ENCODE assay signal across 9 cellular contexts in the genomic region with DNA sequence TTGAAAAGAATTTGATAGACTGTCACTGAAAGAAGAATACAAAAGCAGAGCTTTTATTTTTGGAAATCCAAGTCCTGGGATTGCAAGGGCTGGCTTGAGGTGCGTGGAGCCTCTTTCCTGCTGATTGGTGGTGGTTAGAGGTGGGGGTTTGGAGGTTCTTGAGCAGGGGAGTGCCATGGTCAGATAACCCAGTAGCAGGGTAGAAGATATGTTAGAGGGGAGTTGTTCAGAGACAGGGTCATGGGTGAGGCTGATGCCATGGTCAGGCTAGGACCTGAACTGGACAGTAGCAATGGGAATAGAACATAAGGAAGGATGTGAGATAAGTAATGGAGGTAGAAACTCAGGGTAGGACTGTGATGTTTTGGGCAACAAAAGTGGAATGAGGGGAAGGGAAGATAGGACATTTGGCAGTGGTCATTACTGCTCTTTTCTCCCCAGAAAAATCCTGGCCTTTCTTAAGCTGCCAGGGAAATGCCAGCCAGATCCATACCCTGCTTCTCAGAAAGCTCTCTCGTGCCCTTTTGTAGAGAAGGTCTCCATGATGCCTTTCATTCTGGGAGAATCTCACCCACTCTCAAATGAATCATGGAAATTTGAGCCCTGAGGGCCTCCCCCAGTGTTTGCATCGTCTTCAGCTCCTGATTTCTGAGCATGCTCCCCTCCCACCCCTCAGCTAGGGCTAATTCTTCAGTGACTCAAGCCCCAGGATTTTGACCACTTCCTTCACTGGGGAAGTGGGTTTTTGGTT. TPM values are rescaled to one million over a fixed set of nuclear protein-coding genes. Genes with fewer than 3 reads are reported as not detected.
A peak's percentile ranks its signal among the peaks of the same experiment; 100 is the strongest.
DNase-seq lines count a peak whose midpoint lies in the region; ATAC-seq and TF ChIP-seq lines count a peak whose summit lies in the region.
"Had no signal": no experiment of that assay in that cellular context is flagged by ENCODE, and none has a peak within 500 bp of the region (broad histone marks: within the 10 kb centered on the region; RNA-seq: fewer than 3 reads in every experiment).

No MANE protein-coding gene starts in this region.

- H3K9me3 Mint-ChIP-seq in activated T-helper 1 cell treated with anti-CD3 and anti-CD28 coated beads, Interleukin-12 subunit alpha, Interleukin-12 subunit beta, Interleukin-2, Interleukin-4 antibody, amounts not matched to agents 30 ng/mL and 10 ng/mL and 1 ng/mL, durations not matched to agents 14 hours and 24 hours and 36 hours = no peaks in the 10 kb centered on the region
- no peaks in the 10 kb centered on the region for H3K9me3 Mint-ChIP-seq in type B pancreatic cell

- WGBS in heart right ventricle, 2 donors = 56 to 68% methylated on average over 3 of the region's 3 CpGs

- H3K36me3 Mint-ChIP-seq in activated T-helper 1 cell treated with anti-CD3 and anti-CD28 coated beads, Interleukin-12 subunit alpha, Interleukin-12 subunit beta, Interleukin-2, Interleukin-4 antibody, amounts not matched to agents 30 ng/mL and 10 ng/mL and 1 ng/mL, durations not matched to agents 14 hours and 24 hours and 36 hours (ENCODE audit: low read depth) = peaks cover 1% of the 10 kb centered on the region
- H3K36me3 Mint-ChIP-seq in type B pancreatic cell = peaks cover 47% of the 10 kb centered on the region

- intact Hi-C loops in heart right ventricle (cut with DNase I) = loop anchor here in 6 of 10 donors (2.0 to 10.0 kb wide), 6 partner anchors 105 to 401 kb away; partner anchors contain the start of gene HEBP1 (in 1 of the 6)
- intact Hi-C loops in left ventricle myocardium superior (cut with micrococcal nuclease) = loop anchor here (5.0 kb wide), 1 partner anchor 219 kb away; no protein-coding TSS in a partner anchor
- intact Hi-C loops in activated T-helper 1 cell treated with anti-CD3 and anti-CD28 coated beads, Interleukin-12 subunit alpha, Interleukin-12 subunit beta, Interleukin-2, Interleukin-4 antibody, amounts not matched to agents 30 ng/mL and 10 ng/mL and 1 ng/mL, durations not matched to agents 14 hours and 24 hours and 36 hours (cut with micrococcal nuclease) = loop anchor here (1.0 kb wide), 2 partner anchors 10 to 33 kb away; partner anchors contain the start of gene EMP1

- H3K27me3 Mint-ChIP-seq in activated T-helper 1 cell treated with anti-CD3 and anti-CD28 coated beads, Interleukin-12 subunit alpha, Interleukin-12 subunit beta, Interleukin-2, Interleukin-4 antibody, amounts not matched to agents 30 ng/mL and 10 ng/mL and 1 ng/mL, durations not matched to agents 14 hours and 24 hours and 36 hours (ENCODE audit: insufficient read depth) = peaks cover 9% of the 10 kb centered on the region
- H3K27me3 Mint-ChIP-seq in type B pancreatic cell = peaks cover 35% of the 10 kb centered on the region

- peak overlapping the region; percentile 19 for H3K4me3 Mint-ChIP-seq in activated T-helper 1 cell treated with anti-CD3 and anti-CD28 coated beads, Interleukin-12 subunit alpha, Interleukin-12 subunit beta, Interleukin-2, Interleukin-4 antibody, amounts not matched to agents 30 ng/mL and 10 ng/mL and 1 ng/mL, durations not matched to agents 14 hours and 24 hours and 36 hours
- H3K4me3 Mint-ChIP-seq in type B pancreatic cell = peak overlapping the region; percentile 51

- no peak overlapping the region for H3K4me3 ChIP-seq in heart right ventricle
- H3K4me3 ChIP-seq: K562 had no signal

- H3K27me3 ChIP-seq in heart right ventricle = no peaks in the 10 kb centered on the region

- peaks cover 27 to 100% (median 95%) of the 10 kb centered on the region in 9 donors for H3K4me1 ChIP-seq in heart right ventricle

- H3K27ac ChIP-seq in heart right ventricle = peak overlapping the region in 9 of 10 donors; percentile 10 to 80 (median 62)

- H3K9me3 ChIP-seq in heart right ventricle = no peaks in the 10 kb centered on the region

- DNase-seq in heart right ventricle (no peak), left ventricle myocardium superior (no peak), islet precursor cell (peak; percentile 97), type B pancreatic cell (ENCODE audit: extremely low spot score, unreplicated experiment) (no peak), retina (no peak), HT-29 (ENCODE audit: low spot score) (no peak), NCI-H1417 treated with DMSO at 0.1 percent for 48 hours (lab: John Stamatoyannopoulos, UW) (no peak)
- no peak for DNase-seq in activated T-helper 1 cell treated with anti-CD3 and anti-CD28 coated beads, Interleukin-12 subunit alpha, Interleukin-12 subunit beta, Interleukin-2, Interleukin-4 antibody, amounts not matched to agents 30 ng/mL and 10 ng/mL and 1 ng/mL, durations not matched to agents 14 hours and 24 hours and 36 hours (ENCODE audit: low spot score)

- TF ChIP-seq CTCF in heart right ventricle (IDR thresholded peaks at IDR 0.05) (no peak), type B pancreatic cell (conservative IDR thresholded peaks at IDR 0.05) (no peak)

- peaks cover 67% of the 10 kb centered on the region for H3K4me1 Mint-ChIP-seq in activated T-helper 1 cell treated with anti-CD3 and anti-CD28 coated beads, Interleukin-12 subunit alpha, Interleukin-12 subunit beta, Interleukin-2, Interleukin-4 antibody, amounts not matched to agents 30 ng/mL and 10 ng/mL and 1 ng/mL, durations not matched to agents 14 hours and 24 hours and 36 hours (ENCODE audit: low read depth)
- H3K4me1 Mint-ChIP-seq in type B pancreatic cell (ENCODE audit: unreplicated experiment) = peaks cover 51% of the 10 kb centered on the region

- H3K36me3 ChIP-seq in heart right ventricle = peaks cover 0 to 12% (median 0%) of the 10 kb centered on the region in 9 donors

- ATAC-seq in heart right ventricle (peak in 1 of 8 donors; percentile 50), left ventricle myocardium superior (no peak)
- ATAC-seq: K562 had no signal

- H3K27ac Mint-ChIP-seq in activated T-helper 1 cell treated with anti-CD3 and anti-CD28 coated beads, Interleukin-12 subunit alpha, Interleukin-12 subunit beta, Interleukin-2, Interleukin-4 antibody, amounts not matched to agents 30 ng/mL and 10 ng/mL and 1 ng/mL, durations not matched to agents 14 hours and 24 hours and 36 hours = peak overlapping the region; percentile 75
- H3K27ac Mint-ChIP-seq in type B pancreatic cell = peak overlapping the region; percentile 99

RNA-seq across cellular contexts. Expression of gene EMP1, which starts 9.5 kb away (rescaled TPM):
- total RNA-seq in heart right ventricle (100 to 1,000 TPM in 4 of 10 donors, 10 to 100 TPM in 6; 74.6 to 403 (median 98.5) TPM), left ventricle myocardium superior (76.8 TPM), type B pancreatic cell (ENCODE audit: low replicate concordance) (340 and 2,561 TPM in 2 replicates)
- polyA plus RNA-seq in heart right ventricle = 10 to 100 TPM; 46.2 to 55.5 TPM
- total RNA-seq in activated T-helper 1 cell treated with anti-CD3 and anti-CD28 coated beads, Interleukin-12 subunit alpha, Interleukin-12 subunit beta, Interleukin-2, Interleukin-4 antibody, amounts not matched to agents 30 ng/mL and 10 ng/mL and 1 ng/mL, durations not matched to agents 14 hours and 24 hours and 36 hours = 29.6 and 33.6 TPM in 2 replicates
- total RNA-seq in HT-29 (2014; rRNA removed; shearing (Covaris generic)) = 33.4 and 40.3 TPM in 2 replicates
